In the genomic region with DNA sequence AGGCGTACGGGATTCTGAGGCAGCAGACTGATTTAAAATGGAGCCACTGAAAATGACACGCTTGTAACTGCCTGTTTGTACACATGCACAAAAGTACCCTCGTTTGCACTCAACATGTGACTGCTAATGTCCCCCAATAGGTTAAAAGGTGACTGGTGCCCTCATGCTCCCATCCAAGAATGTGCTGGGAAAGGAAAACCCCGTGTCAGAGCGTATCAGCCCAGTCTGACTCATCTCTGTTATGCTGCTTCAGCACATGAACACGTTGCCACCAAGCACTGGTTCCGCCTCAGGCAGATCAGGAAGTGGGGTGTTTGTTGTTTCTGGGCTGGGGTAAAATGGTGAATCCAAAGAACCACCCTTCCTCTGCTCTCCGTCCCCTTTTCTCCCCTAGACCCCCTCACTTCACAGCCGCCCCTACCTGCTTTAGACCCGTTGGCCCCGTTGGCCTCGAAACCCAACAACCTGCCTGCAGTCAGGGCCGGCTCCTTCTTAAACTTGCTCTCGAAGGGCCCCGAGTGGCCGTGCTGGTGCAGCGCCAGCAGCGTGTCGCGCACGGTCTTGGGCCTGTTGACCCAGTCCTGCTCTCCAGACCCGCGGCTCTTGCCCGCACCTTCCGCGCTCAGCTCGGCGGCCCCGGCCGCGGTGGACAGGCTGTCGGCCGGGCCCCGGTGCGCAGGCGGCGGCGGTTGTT, we compare ENCODE assay signal across 1 cellular context.
TF ChIP-seq lines count a peak whose summit lies in the region.

No MANE protein-coding gene starts in this region.

TF ChIP-seq in HepG2, 621 proteins besides CTCF, POLR2A, EP300 and RAD21 (continued from another document and continues in another):
- TF ChIP-seq, protein P1, sequence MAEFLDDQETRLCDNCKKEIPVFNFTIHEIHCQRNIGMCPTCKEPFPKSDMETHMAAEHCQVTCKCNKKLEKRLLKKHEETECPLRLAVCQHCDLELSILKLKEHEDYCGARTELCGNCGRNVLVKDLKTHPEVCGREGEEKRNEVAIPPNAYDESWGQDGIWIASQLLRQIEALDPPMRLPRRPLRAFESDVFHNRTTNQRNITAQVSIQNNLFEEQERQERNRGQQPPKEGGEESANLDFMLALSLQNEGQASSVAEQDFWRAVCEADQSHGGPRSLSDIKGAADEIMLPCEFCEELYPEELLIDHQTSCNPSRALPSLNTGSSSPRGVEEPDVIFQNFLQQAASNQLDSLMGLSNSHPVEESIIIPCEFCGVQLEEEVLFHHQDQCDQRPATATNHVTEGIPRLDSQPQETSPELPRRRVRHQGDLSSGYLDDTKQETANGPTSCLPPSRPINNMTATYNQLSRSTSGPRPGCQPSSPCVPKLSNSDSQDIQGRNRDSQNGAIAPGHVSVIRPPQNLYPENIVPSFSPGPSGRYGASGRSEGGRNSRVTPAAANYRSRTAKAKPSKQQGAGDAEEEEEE (CRISPR knock-in tag; IDR thresholded peaks at IDR 0.05; ENCODE audit: borderline replicate concordance), result no peak
- TF ChIP-seq KAT8 (CRISPR knock-in tag; IDR thresholded peaks at IDR 0.05), result peak; percentile 31; the same call in 1 of the 2 replicates
- TF ChIP-seq GMEB1 (CRISPR knock-in tag; IDR thresholded peaks at IDR 0.05; ENCODE audit: borderline replicate concordance), result peak; percentile 51; the same call in 1 of the 2 replicates
- peak; percentile 45 to 67; a peak in 2 of 4 replicates for TF ChIP-seq KLF16 (CRISPR knock-in tag; IDR thresholded peaks at IDR 0.05)
- peak; percentile 19; the same call in 1 of the 2 replicates for TF ChIP-seq ZFP91 (CRISPR knock-in tag; IDR thresholded peaks at IDR 0.05; ENCODE audit: borderline replicate concordance)
- TF ChIP-seq ZNF749 (CRISPR knock-in tag; IDR thresholded peaks at IDR 0.05; ENCODE audit: borderline replicate concordance), result no peak
- peak; percentile 46; the same call in 1 of the 2 replicates for TF ChIP-seq ZNF441 (CRISPR knock-in tag; IDR thresholded peaks at IDR 0.05; ENCODE audit: borderline replicate concordance)
- no peak for TF ChIP-seq ZKSCAN5 (CRISPR knock-in tag; IDR thresholded peaks at IDR 0.05)
- TF ChIP-seq ZFP36 (IDR thresholded peaks at IDR 0.05; ENCODE audit: borderline replicate concordance, low read depth, low read length, partially characterized antibody), result no peak
- TF ChIP-seq, protein P2, sequence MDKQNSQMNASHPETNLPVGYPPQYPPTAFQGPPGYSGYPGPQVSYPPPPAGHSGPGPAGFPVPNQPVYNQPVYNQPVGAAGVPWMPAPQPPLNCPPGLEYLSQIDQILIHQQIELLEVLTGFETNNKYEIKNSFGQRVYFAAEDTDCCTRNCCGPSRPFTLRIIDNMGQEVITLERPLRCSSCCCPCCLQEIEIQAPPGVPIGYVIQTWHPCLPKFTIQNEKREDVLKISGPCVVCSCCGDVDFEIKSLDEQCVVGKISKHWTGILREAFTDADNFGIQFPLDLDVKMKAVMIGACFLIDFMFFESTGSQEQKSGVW (CRISPR knock-in tag; IDR thresholded peaks at IDR 0.05; ENCODE audit: borderline replicate concordance), result no peak; the same call in 1 of the 2 replicates
- peak; percentile 60 for TF ChIP-seq TGIF2 (CRISPR knock-in tag; IDR thresholded peaks at IDR 0.05)
- no peak for TF ChIP-seq ATF7-NPFF (CRISPR knock-in tag; IDR thresholded peaks at IDR 0.05; ENCODE audit: low read depth)
- TF ChIP-seq ZFP36L1 (CRISPR knock-in tag; IDR thresholded peaks at IDR 0.05), result peak; percentile 45; the same call in 1 of the 2 replicates
- no peak for TF ChIP-seq RFX3 (CRISPR knock-in tag; IDR thresholded peaks at IDR 0.05)
- TF ChIP-seq ZNF253 (CRISPR knock-in tag; IDR thresholded peaks at IDR 0.05; ENCODE audit: borderline replicate concordance), result no peak
- no peak for TF ChIP-seq E2F2 (CRISPR knock-in tag; IDR thresholded peaks at IDR 0.05; ENCODE audit: borderline replicate concordance)
- peak; percentile 35 for TF ChIP-seq KDM2A (CRISPR knock-in tag; IDR thresholded peaks at IDR 0.05; ENCODE audit: borderline replicate concordance, low read depth)
- TF ChIP-seq CENPX (CRISPR knock-in tag; IDR thresholded peaks at IDR 0.05), result no peak
- TF ChIP-seq ZNF547 (CRISPR knock-in tag; IDR thresholded peaks at IDR 0.05), result no peak
- peak; percentile 64 for TF ChIP-seq GABPB1 (CRISPR knock-in tag; IDR thresholded peaks at IDR 0.05)
- TF ChIP-seq, protein P3, sequence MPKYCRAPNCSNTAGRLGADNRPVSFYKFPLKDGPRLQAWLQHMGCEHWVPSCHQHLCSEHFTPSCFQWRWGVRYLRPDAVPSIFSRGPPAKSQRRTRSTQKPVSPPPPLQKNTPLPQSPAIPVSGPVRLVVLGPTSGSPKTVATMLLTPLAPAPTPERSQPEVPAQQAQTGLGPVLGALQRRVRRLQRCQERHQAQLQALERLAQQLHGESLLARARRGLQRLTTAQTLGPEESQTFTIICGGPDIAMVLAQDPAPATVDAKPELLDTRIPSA (CRISPR knock-in tag; IDR thresholded peaks at IDR 0.05; ENCODE audit: borderline replicate concordance), result no peak
- TF ChIP-seq HMGXB4 (CRISPR knock-in tag; IDR thresholded peaks at IDR 0.05; ENCODE audit: borderline replicate concordance in 1 of 2, low read depth in 1 of 2), result peak; percentile 65 to 75
- TF ChIP-seq, protein P4, sequence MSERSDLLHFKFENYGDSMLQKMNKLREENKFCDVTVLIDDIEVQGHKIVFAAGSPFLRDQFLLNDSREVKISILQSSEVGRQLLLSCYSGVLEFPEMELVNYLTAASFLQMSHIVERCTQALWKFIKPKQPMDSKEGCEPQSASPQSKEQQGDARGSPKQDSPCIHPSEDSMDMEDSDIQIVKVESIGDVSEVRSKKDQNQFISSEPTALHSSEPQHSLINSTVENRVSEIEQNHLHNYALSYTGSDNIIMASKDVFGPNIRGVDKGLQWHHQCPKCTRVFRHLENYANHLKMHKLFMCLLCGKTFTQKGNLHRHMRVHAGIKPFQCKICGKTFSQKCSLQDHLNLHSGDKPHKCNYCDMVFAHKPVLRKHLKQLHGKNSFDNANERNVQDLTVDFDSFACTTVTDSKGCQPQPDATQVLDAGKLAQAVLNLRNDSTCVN (CRISPR knock-in tag; IDR thresholded peaks at IDR 0.05; ENCODE audit: borderline replicate concordance), result peak; percentile 19; the same call in 1 of the 2 replicates
- no peak for TF ChIP-seq ZBTB7A (CRISPR knock-in tag; IDR thresholded peaks at IDR 0.05)
- TF ChIP-seq, protein P5, sequence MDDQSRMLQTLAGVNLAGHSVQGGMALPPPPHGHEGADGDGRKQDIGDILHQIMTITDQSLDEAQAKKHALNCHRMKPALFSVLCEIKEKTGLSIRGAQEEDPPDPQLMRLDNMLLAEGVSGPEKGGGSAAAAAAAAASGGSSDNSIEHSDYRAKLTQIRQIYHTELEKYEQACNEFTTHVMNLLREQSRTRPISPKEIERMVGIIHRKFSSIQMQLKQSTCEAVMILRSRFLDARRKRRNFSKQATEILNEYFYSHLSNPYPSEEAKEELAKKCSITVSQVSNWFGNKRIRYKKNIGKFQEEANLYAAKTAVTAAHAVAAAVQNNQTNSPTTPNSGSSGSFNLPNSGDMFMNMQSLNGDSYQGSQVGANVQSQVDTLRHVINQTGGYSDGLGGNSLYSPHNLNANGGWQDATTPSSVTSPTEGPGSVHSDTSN (CRISPR knock-in tag; IDR thresholded peaks at IDR 0.05; ENCODE audit: borderline replicate concordance), result peak; percentile 39; the same call in 1 of the 2 replicates
- TF ChIP-seq NR2C2 (CRISPR knock-in tag; IDR thresholded peaks at IDR 0.05; ENCODE audit: borderline replicate concordance), result peak; percentile 46; the same call in 1 of the 2 replicates
- no peak; the same call in 1 of the 2 replicates for TF ChIP-seq ZNF670 (CRISPR knock-in tag; IDR thresholded peaks at IDR 0.05; ENCODE audit: borderline replicate concordance)
- TF ChIP-seq, protein P6, sequence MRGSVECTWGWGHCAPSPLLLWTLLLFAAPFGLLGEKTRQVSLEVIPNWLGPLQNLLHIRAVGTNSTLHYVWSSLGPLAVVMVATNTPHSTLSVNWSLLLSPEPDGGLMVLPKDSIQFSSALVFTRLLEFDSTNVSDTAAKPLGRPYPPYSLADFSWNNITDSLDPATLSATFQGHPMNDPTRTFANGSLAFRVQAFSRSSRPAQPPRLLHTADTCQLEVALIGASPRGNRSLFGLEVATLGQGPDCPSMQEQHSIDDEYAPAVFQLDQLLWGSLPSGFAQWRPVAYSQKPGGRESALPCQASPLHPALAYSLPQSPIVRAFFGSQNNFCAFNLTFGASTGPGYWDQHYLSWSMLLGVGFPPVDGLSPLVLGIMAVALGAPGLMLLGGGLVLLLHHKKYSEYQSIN (CRISPR knock-in tag; IDR thresholded peaks at IDR 0.05; ENCODE audit: borderline replicate concordance), result no peak
- TF ChIP-seq ZC3H13 (CRISPR knock-in tag; IDR thresholded peaks at IDR 0.05), result peak; percentile 100
- TF ChIP-seq ZNF792 (CRISPR knock-in tag; IDR thresholded peaks at IDR 0.05), result no peak
- TF ChIP-seq ADNP (CRISPR knock-in tag; IDR thresholded peaks at IDR 0.05), result no peak
- no peak for TF ChIP-seq ZNF747 (CRISPR knock-in tag; IDR thresholded peaks at IDR 0.05; ENCODE audit: borderline replicate concordance)
- TF ChIP-seq NONO (IDR thresholded peaks at IDR 0.05), result no peak
- peak; percentile 63 for TF ChIP-seq NONO (CRISPR knock-in tag; conservative IDR thresholded peaks at IDR 0.05)
- peak; percentile 88 for TF ChIP-seq JUN (CRISPR knock-in tag; IDR thresholded peaks at IDR 0.05)
- TF ChIP-seq ZNF276 (CRISPR knock-in tag; IDR thresholded peaks at IDR 0.05; ENCODE audit: low read depth), result 0 out of 2 replicates have a peak, but pooled peaks have one; percentile 33
- TF ChIP-seq KMT2B (CRISPR knock-in tag; IDR thresholded peaks at IDR 0.05), result no peak
- 0 out of 2 replicates have a peak, but pooled peaks have one; percentile 2 for TF ChIP-seq NFE2L2 (IDR thresholded peaks at IDR 0.05; ENCODE audit: low read length)
- TF ChIP-seq MBNL3 (CRISPR knock-in tag; conservative IDR thresholded peaks at IDR 0.05), result no peak
- TF ChIP-seq HMG20A (CRISPR knock-in tag; IDR thresholded peaks at IDR 0.05; ENCODE audit: borderline replicate concordance), result peak; percentile 75
- TF ChIP-seq ZNF263 (CRISPR knock-in tag; IDR thresholded peaks at IDR 0.05), result no peak
